1 cellular context compared by ENCODE assay signal in genomic region chr10:26665080-26666048, GRCh38.
TF ChIP-seq lines count a peak whose summit lies in the region.

No MANE protein-coding gene starts in this region.

TF ChIP-seq in K562, 482 proteins besides CTCF, POLR2A, EP300 and RAD21 (continued from another document):
- no peak for TF ChIP-seq ZBTB40 (IDR thresholded peaks at IDR 0.05)
- TF ChIP-seq ZBTB40 (CRISPR knock-in tag; IDR thresholded peaks at IDR 0.05) = no peak
- TF ChIP-seq NFYB (IDR thresholded peaks at IDR 0.05; ENCODE audit: extremely low read depth, insufficient read length) = no peak
- TF ChIP-seq ZKSCAN8 (CRISPR knock-in tag; IDR thresholded peaks at IDR 0.05) = no peak
- TF ChIP-seq NFIC (IDR thresholded peaks at IDR 0.05) = peak; percentile 13; the same call in 1 of the 2 replicates
- TF ChIP-seq EWSR1 (IDR thresholded peaks at IDR 0.05; ENCODE audit: borderline replicate concordance, low read depth, partially characterized antibody) = no peak
- peak; percentile 69 for TF ChIP-seq CBFA2T2 (conservative IDR thresholded peaks at IDR 0.05)
- peak; percentile 90 for TF ChIP-seq ATF3 (IDR thresholded peaks at IDR 0.05)
- TF ChIP-seq ATF3 (CRISPR knock-in tag; conservative IDR thresholded peaks at IDR 0.05) = no peak
- TF ChIP-seq TFAP4 (CRISPR knock-in tag; IDR thresholded peaks at IDR 0.05; ENCODE audit: borderline replicate concordance) = peak; percentile 45
- peak; percentile 74; the same call in 1 of the 2 replicates for TF ChIP-seq TAL1 (IDR thresholded peaks at IDR 0.05)
- TF ChIP-seq YBX1 (IDR thresholded peaks at IDR 0.05) = no peak
- TF ChIP-seq MYC (IDR thresholded peaks at IDR 0.05; ENCODE audit: low read depth, low read length) = no peak
- TF ChIP-seq MYC (CRISPR knock-in tag; IDR thresholded peaks at IDR 0.05; ENCODE audit: borderline replicate concordance, low read depth) = no peak
- no peak for TF ChIP-seq CEBPG (CRISPR knock-in tag; IDR thresholded peaks at IDR 0.05)
- peak; percentile 72 to 91 for TF ChIP-seq CEBPG (tag; conservative IDR thresholded peaks at IDR 0.05 in 1 of 2, IDR thresholded peaks at IDR 0.05 in 1 of 2)
- TF ChIP-seq ZFP36 (IDR thresholded peaks at IDR 0.05; ENCODE audit: low read depth, low read length, partially characterized antibody) = no peak
